24 cellular contexts compared by ENCODE assay signal in the genomic region with DNA sequence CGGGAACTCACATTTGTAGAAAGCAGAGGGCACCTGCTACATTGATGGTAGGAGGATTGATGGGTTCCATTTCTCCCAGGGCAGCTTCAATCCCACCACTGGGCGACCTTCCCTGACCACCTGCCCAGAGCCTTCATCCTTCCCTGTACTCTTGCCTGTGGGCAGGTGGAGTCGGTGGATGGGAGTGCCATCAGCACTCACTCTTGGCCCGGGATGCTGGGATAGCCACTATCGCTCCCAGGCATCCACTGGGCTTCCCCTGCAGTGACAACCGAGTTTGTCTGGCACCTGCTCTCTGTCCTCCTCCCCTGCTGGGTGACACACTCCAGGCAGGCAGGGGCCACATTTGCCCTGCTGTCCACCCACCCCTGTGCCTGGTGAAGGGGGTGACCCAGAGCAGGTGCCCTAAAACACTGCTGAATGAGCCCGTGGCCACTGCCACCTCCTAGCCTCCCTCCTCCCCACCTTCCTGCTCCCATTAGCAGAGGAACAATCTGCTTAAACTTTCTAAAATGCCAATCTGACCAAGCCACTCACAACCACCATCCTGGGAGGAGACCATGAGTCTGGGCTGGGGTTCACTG.
DNase-seq lines count a peak whose midpoint lies in the region; ATAC-seq, FAIRE-seq and TF ChIP-seq lines count a peak whose summit lies in the region.
"Had no signal": no experiment of that assay in that cellular context is flagged by ENCODE, and none has a peak within 500 bp of the region (broad histone marks: within the 10 kb centered on the region; RNA-seq: fewer than 3 reads in every experiment).

No MANE protein-coding gene starts in this region.

- H3K23ac ChIP-seq in H9 (ENCODE audit: insufficient read length, low read depth, low read length): no peak overlapping the region

- no CpG with 5 or more reads among the region's 7 CpGs for WGBS in H9 (ENCODE audit: extremely low coverage, insufficient read length, low lambda C conversion rate)
- 71% methylated on average over 6 of the region's 7 CpGs for WGBS in suprapubic skin

- H3K27me3 ChIP-seq in H9 (ENCODE audit: insufficient read depth, low read length): no peaks in the 10 kb centered on the region; the same call in 1 of the 2 replicates
- H3K27me3 ChIP-seq in suprapubic skin: peaks cover 25% of the 10 kb centered on the region
- no peaks in the 10 kb centered on the region for H3K27me3 ChIP-seq in left lung

- H4K5ac ChIP-seq in H9 (ENCODE audit: insufficient read length, low read depth, low read length): no peak overlapping the region

- H3K9me3 Mint-ChIP-seq in H9: peaks cover 93 to 99% of the 10 kb centered on the region in 2 experiments
- no peaks in the 10 kb centered on the region for H3K9me3 Mint-ChIP-seq in activated CD8-positive, alpha-beta memory T cell treated with anti-CD3 and anti-CD28 coated beads, Interleukin-2, amount 10 ng/mL, durations not matched to agents 7 days and 5 days (ENCODE audit: low read depth)

- H2BK20ac ChIP-seq in H9 (ENCODE audit: low read depth, low read length, poor library complexity, severe bottlenecking): no peak overlapping the region

- H3K79me1 ChIP-seq in H9 (ENCODE audit: insufficient read depth, low read depth, low read length, poor library complexity, severe bottlenecking): no peaks in the 10 kb centered on the region

- H4K20me1 ChIP-seq in H9 (ENCODE audit: control insufficient read depth, insufficient read depth, insufficient read length): peaks cover 2% of the 10 kb centered on the region

- H4K8ac ChIP-seq in H9 (replicated peaks; ENCODE audit: insufficient read length, low read depth, low read length): no peak overlapping the region

- H2BK15ac ChIP-seq in H9 (ENCODE audit: low read depth, low read length): no peak overlapping the region

- H2AK5ac ChIP-seq in H9 (ENCODE audit: insufficient read length, low read length): no peak overlapping the region

- H3K4me3 Mint-ChIP-seq in H9: no peak overlapping the region
- no peak overlapping the region for H3K4me3 Mint-ChIP-seq in activated CD8-positive, alpha-beta memory T cell treated with anti-CD3 and anti-CD28 coated beads, Interleukin-2, amount 10 ng/mL, durations not matched to agents 7 days and 5 days
- H3K4me3 Mint-ChIP-seq: B cell, CD14-positive monocyte had no signal

- H3K27me3 Mint-ChIP-seq in H9 (ENCODE audit: low read depth): peaks cover 2% of the 10 kb centered on the region
- H3K27me3 Mint-ChIP-seq in activated CD8-positive, alpha-beta memory T cell treated with anti-CD3 and anti-CD28 coated beads, Interleukin-2, amount 10 ng/mL, durations not matched to agents 7 days and 5 days: no peaks in the 10 kb centered on the region

- no peak overlapping the region for H3K4ac ChIP-seq in H9 (ENCODE audit: low read depth, low read length)

- H3K36me3 Mint-ChIP-seq in H9 (ENCODE audit: insufficient read depth in 1 of 3, low read depth in 3 of 3): peaks cover 5 to 28% (median 17%) of the 10 kb centered on the region in 3 experiments; a peak in 6 of 7 replicates
- H3K36me3 Mint-ChIP-seq in activated CD8-positive, alpha-beta memory T cell treated with anti-CD3 and anti-CD28 coated beads, Interleukin-2, amount 10 ng/mL, durations not matched to agents 7 days and 5 days: no peaks in the 10 kb centered on the region
- H3K36me3 Mint-ChIP-seq: CD14-positive monocyte had no signal

- peak; percentile 7 for DNase-seq in H9
- peak; percentile 12 for DNase-seq in activated CD8-positive, alpha-beta memory T cell treated with anti-CD3 and anti-CD28 coated beads, Interleukin-2, amount 10 ng/mL, durations not matched to agents 7 days and 5 days
- DNase-seq in mesenteric fat pad (ENCODE audit: low spot score): peak; percentile 69
- peak; percentile 19 to 56 for DNase-seq in suprapubic skin (ENCODE audit: low spot score in 2 of 2)
- no peak for DNase-seq in stimulated activated CD4-positive, alpha-beta T cell treated with anti-CD3 and anti-CD28 coated beads, Interleukin-1b, Interleukin-23, amount 100 ng/mL, for 48 hours
- no peak for DNase-seq in frontal cortex (ENCODE audit: low spot score in 2 of 2)
- DNase-seq in left lung: no peak
- DNase-seq: GM23248, KBM-7, NCI-H1092, NCI-H1436, NCI-H1930, NCI-H2227 treated with DMSO at 0.1 percent for 48 hours, NCI-H510A, PC-9, RPMI8226, SHP77 had no signal

- H2BK120ac ChIP-seq in H9 (ENCODE audit: low read depth, low read length, poor library complexity, severe bottlenecking): no peak overlapping the region

- no peak overlapping the region for H3K18ac ChIP-seq in H9 (ENCODE audit: insufficient read length, low read depth, low read length)

- no peak overlapping the region for H3K27ac Mint-ChIP-seq in H9
- H3K27ac Mint-ChIP-seq in activated CD8-positive, alpha-beta memory T cell treated with anti-CD3 and anti-CD28 coated beads, Interleukin-2, amount 10 ng/mL, durations not matched to agents 7 days and 5 days: no peak overlapping the region
- H3K27ac Mint-ChIP-seq: B cell, CD14-positive monocyte had no signal

- no peak overlapping the region for H3K56ac ChIP-seq in H9 (ENCODE audit: insufficient read length, low read depth, low read length)

- no peak for TF ChIP-seq POLR2A in suprapubic skin (IDR thresholded peaks at IDR 0.05)

- no peak overlapping the region for H3K4me2 ChIP-seq in H9 (ENCODE audit: insufficient read depth, insufficient read length, low read length)
- H3K4me2 ChIP-seq: A549, PC-9 had no signal

- H3K9me3 ChIP-seq in H9 (ENCODE audit: control insufficient read depth, low read depth, low read length): peaks cover 80% of the 10 kb centered on the region
- no peaks in the 10 kb centered on the region for H3K9me3 ChIP-seq in suprapubic skin
- H3K9me3 ChIP-seq in left lung: peaks cover 0 to 8% of the 10 kb centered on the region in 2 donors
- H3K9me3 ChIP-seq: A549, HAP-1 had no signal

- no peak overlapping the region for H3K4me3 ChIP-seq in suprapubic skin
- no peak overlapping the region for H3K4me3 ChIP-seq in left lung
- H3K4me3 ChIP-seq: A549, GM23248, HAP-1, PC-9 had no signal

- H3K4me1 ChIP-seq in H9 (ENCODE audit: insufficient read depth, low read length) (no peaks in the 10 kb centered on the region), suprapubic skin (no peaks in the 10 kb centered on the region), left lung (no peaks in the 10 kb centered on the region)
- H3K4me1 ChIP-seq: A549, HAP-1 had no signal

- H2BK12ac ChIP-seq in H9 (ENCODE audit: insufficient read length, low read depth, low read length): no peak overlapping the region

- H3K36me3 ChIP-seq in suprapubic skin (no peaks in the 10 kb centered on the region), left lung (no peaks in the 10 kb centered on the region)
- H3K36me3 ChIP-seq: HAP-1 had no signal

- H2BK5ac ChIP-seq in H9 (ENCODE audit: insufficient read length, low read length): no peak overlapping the region

- no peak overlapping the region for H2AFZ ChIP-seq in H9 (ENCODE audit: low read length)
- H2AFZ ChIP-seq: GM23248, PC-9 had no signal

- FAIRE-seq in frontal cortex (lab: Jason Lieb, UNC): no peak
- FAIRE-seq: A549, G401.6, GM12892, GM18507 had no signal

- H3K27ac ChIP-seq in H9 (ENCODE audit: insufficient read length, low read depth, low read length) (no peak overlapping the region), suprapubic skin (no peak overlapping the region), left lung (no peak overlapping the region)
- H3K27ac ChIP-seq: A549, GM23248, PC-9 had no signal

- no peak overlapping the region for H3T11ph ChIP-seq in H9 (ENCODE audit: low read length)

- H3K79me2 ChIP-seq in H9 (ENCODE audit: insufficient read depth, low read length): no peaks in the 10 kb centered on the region

- no peak overlapping the region for H4K91ac ChIP-seq in H9 (ENCODE audit: insufficient read length, low read depth, low read length)

- CTCF ChIA-PET in activated CD8-positive, alpha-beta memory T cell treated with anti-CD3 and anti-CD28 coated beads, Interleukin-2, amount 10 ng/mL, durations not matched to agents 7 days and 5 days (lab: Charles Lee): no interaction called here

- no peak for ATAC-seq in activated CD8-positive, alpha-beta memory T cell treated with anti-CD3 and anti-CD28 coated beads, Interleukin-2, amount 10 ng/mL, durations not matched to agents 7 days and 5 days
- no peak for ATAC-seq in left lung
- ATAC-seq: A549 had no signal

- H3K23me2 ChIP-seq in H9 (ENCODE audit: insufficient read length, low read depth, low read length, poor library complexity, severe bottlenecking): no peaks in the 10 kb centered on the region

- intact Hi-C loops in left lung (cut with DNase I): no loop called here

- no peak overlapping the region for H3K9ac ChIP-seq in H9 (ENCODE audit: extremely low read depth, insufficient read length, low read length)
- H3K9ac ChIP-seq: GM23248 had no signal

- TF ChIP-seq CTCF in H9 (conservative IDR thresholded peaks at IDR 0.05) (no peak), suprapubic skin (IDR thresholded peaks at IDR 0.05) (no peak), left lung (IDR thresholded peaks at IDR 0.05) (no peak)

- no peak for TF ChIP-seq EP300 in suprapubic skin (IDR thresholded peaks at IDR 0.05)

- no peak overlapping the region for H3K14ac ChIP-seq in H9 (ENCODE audit: insufficient read depth, low read length)

- H3K4me1 Mint-ChIP-seq in H9: no peaks in the 10 kb centered on the region
- H3K4me1 Mint-ChIP-seq in activated CD8-positive, alpha-beta memory T cell treated with anti-CD3 and anti-CD28 coated beads, Interleukin-2, amount 10 ng/mL, durations not matched to agents 7 days and 5 days: no peaks in the 10 kb centered on the region
- H3K4me1 Mint-ChIP-seq: B cell, CD14-positive monocyte had no signal

Comparison
In these comparisons a context has a peak if more than half of its experiments do, and no peak if none do; other contexts are left out.
1. DNase-seq: peak in H9 (single experiment), activated CD8-positive, alpha-beta memory T cell treated with anti-CD3 and anti-CD28 coated beads, Interleukin-2, amount 10 ng/mL, durations not matched to agents 7 days and 5 days (single experiment), mesenteric fat pad (single experiment) and suprapubic skin (2 of 2); none in stimulated activated CD4-positive, alpha-beta T cell treated with anti-CD3 and anti-CD28 coated beads, Interleukin-1b, Interleukin-23, amount 100 ng/mL, for 48 hours (single experiment), frontal cortex (0 of 2) and left lung (0 of 2).